In the genomic region with DNA sequence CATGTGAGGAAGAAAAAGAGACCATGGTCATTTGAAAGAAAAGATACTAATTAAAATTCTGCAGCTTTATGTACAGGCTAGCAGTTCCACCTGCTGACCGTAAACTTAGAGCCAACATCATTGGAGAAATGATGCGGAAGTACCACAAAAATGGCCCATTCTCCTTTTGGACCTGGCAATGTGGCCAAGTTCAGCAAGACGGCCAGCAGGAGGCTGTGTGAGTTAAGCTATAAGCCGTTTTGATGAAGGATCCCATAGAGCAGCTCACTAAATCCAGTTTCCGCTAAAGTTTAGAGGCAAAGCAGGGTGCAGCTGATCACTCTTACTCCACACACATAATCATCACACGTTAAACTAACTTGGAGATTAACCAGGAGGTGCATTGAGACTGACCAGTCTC, we compare ENCODE assay signal across 15 cellular contexts.
A peak's percentile ranks its signal among the peaks of the same experiment; 100 is the strongest.
DNase-seq lines count a peak whose midpoint lies in the region; ATAC-seq and TF ChIP-seq lines count a peak whose summit lies in the region.
"Had no signal": no experiment of that assay in that cellular context is flagged by ENCODE, and none has a peak within 500 bp of the region (broad histone marks: within the 10 kb centered on the region; RNA-seq: fewer than 3 reads in every experiment).

No MANE protein-coding gene starts in this region.

- no peaks in the 10 kb centered on the region for H3K79me2 ChIP-seq in Loucy (ENCODE audit: insufficient read depth, low read length)

- ATAC-seq in right lobe of liver (peak; percentile 64 to 83 (median 68)), upper lobe of left lung (ENCODE audit: low FRiP score in 2 of 2) (no peak)
- ATAC-seq: GM12878 had no signal

- H3K27me3 Mint-ChIP-seq in activated T-cell treated with anti-CD3 and anti-CD28 coated beads, Interleukin-2, amount 50 U/mL, for 24 hours = peaks cover 6% of the 10 kb centered on the region

- intact Hi-C loops in dorsolateral prefrontal cortex (cut with DNase I) (no loop called here), right lobe of liver (cut with DNase I) (no loop called here)

- H3K36me3 Mint-ChIP-seq in activated T-cell treated with anti-CD3 and anti-CD28 coated beads, Interleukin-2, amount 50 U/mL, for 24 hours (ENCODE audit: low read depth) = no peaks in the 10 kb centered on the region

- no peaks in the 10 kb centered on the region for H3K4me1 Mint-ChIP-seq in activated T-cell treated with anti-CD3 and anti-CD28 coated beads, Interleukin-2, amount 50 U/mL, for 24 hours (ENCODE audit: low read depth)

- 43% methylated on average over 6 of the region's 6 CpGs for WGBS in right lobe of liver (ENCODE audit: insufficient coverage, low coverage, low lambda C conversion rate, missing lambda C conversion rate)
- WGBS in upper lobe of left lung, 2 donors = 78 to 82% methylated on average over 6 of the region's 6 CpGs

- no peak overlapping the region for H3K4me3 Mint-ChIP-seq in activated T-cell treated with anti-CD3 and anti-CD28 coated beads, Interleukin-2, amount 50 U/mL, for 24 hours

- no peak overlapping the region for H3K9ac ChIP-seq in Loucy (ENCODE audit: low read depth, low read length, poor library complexity, severe bottlenecking)

- H3K27me3 ChIP-seq in BE2C (no peaks in the 10 kb centered on the region), Loucy (ENCODE audit: insufficient read depth, low read length, poor library complexity, severe bottlenecking) (no peaks in the 10 kb centered on the region), dorsolateral prefrontal cortex (no peaks in the 10 kb centered on the region), right lobe of liver (no peaks in the 10 kb centered on the region), upper lobe of left lung (no peaks in the 10 kb centered on the region), SJCRH30 (no peaks in the 10 kb centered on the region)

- H3K4me1 ChIP-seq in BE2C = peaks cover 14% of the 10 kb centered on the region
- no peaks in the 10 kb centered on the region for H3K4me1 ChIP-seq in Loucy (ENCODE audit: insufficient read depth, low read length, poor library complexity, severe bottlenecking)
- H3K4me1 ChIP-seq in right lobe of liver = no peaks in the 10 kb centered on the region
- H3K4me1 ChIP-seq in upper lobe of left lung = no peaks in the 10 kb centered on the region
- H3K4me1 ChIP-seq in SJCRH30 = no peaks in the 10 kb centered on the region

- DNase-seq in BE2C (peak; percentile 32), dorsolateral prefrontal cortex (peak in 3 of 10 donors; percentile 32 to 48 (median 34)), right lobe of liver (peak in 1 of 3 donors; percentile 27), upper lobe of left lung (no peak), SJCRH30 (no peak), DMS153 (lab: John Stamatoyannopoulos, UW) (no peak)
- no peak for DNase-seq in activated T-cell treated with anti-CD3 and anti-CD28 coated beads, Interleukin-2, amount 50 U/mL, for 24 hours
- DNase-seq: activated CD4-positive, alpha-beta T cell treated with anti-CD3 and anti-CD28 coated beads for 4 hours; activated gamma-delta T cell; COR-L47; trophoblast cell had no signal

- no peaks in the 10 kb centered on the region for H3F3A ChIP-seq in Loucy (ENCODE audit: low read depth)

- no peak overlapping the region for H3K27ac Mint-ChIP-seq in activated T-cell treated with anti-CD3 and anti-CD28 coated beads, Interleukin-2, amount 50 U/mL, for 24 hours

- H4K20me1 ChIP-seq in Loucy (ENCODE audit: insufficient read depth, low read length, poor library complexity, severe bottlenecking) = no peaks in the 10 kb centered on the region

- TF ChIP-seq CTCF in BE2C (IDR thresholded peaks at IDR 0.05; ENCODE audit: low read depth, low read length) = peak; percentile 65
- TF ChIP-seq CTCF in Loucy (conservative IDR thresholded peaks at IDR 0.05; ENCODE audit: low read length) = 0 out of 2 replicates have a peak, but pooled peaks have one; percentile 18
- peak in 51 of 56 donors; percentile 20 to 69 (median 46) for TF ChIP-seq CTCF in dorsolateral prefrontal cortex (IDR thresholded peaks at IDR 0.05 in 54 of 56, conservative IDR thresholded peaks at IDR 0.05 in 2 of 56; ENCODE audit: low read depth in 1 of 56, partially characterized antibody in 56 of 56)
- peak; percentile 36 to 48 (median 42) for TF ChIP-seq CTCF in right lobe of liver (IDR thresholded peaks at IDR 0.05)
- peak in 2 of 6 experiments; percentile 19 to 20 for TF ChIP-seq CTCF in upper lobe of left lung (IDR thresholded peaks at IDR 0.05)

- H3K4me2 ChIP-seq in Loucy (ENCODE audit: low read depth, low read length, poor library complexity, severe bottlenecking) = no peak overlapping the region

- H3K36me3 ChIP-seq in BE2C (no peaks in the 10 kb centered on the region), Loucy (ENCODE audit: insufficient read depth, low read length) (no peaks in the 10 kb centered on the region), right lobe of liver (no peaks in the 10 kb centered on the region), upper lobe of left lung (no peaks in the 10 kb centered on the region), SJCRH30 (no peaks in the 10 kb centered on the region)

- H3K9me3 ChIP-seq in BE2C = peaks cover 3% of the 10 kb centered on the region; the same call in 1 of the 2 replicates
- no peaks in the 10 kb centered on the region for H3K9me3 ChIP-seq in Loucy (ENCODE audit: insufficient read depth, low read depth, low read length)
- no peaks in the 10 kb centered on the region for H3K9me3 ChIP-seq in right lobe of liver
- no peaks in the 10 kb centered on the region for H3K9me3 ChIP-seq in upper lobe of left lung
- H3K9me3 ChIP-seq in SJCRH30 (replicated peaks) = no peaks in the 10 kb centered on the region

- H3K27ac ChIP-seq in dorsolateral prefrontal cortex (no peak overlapping the region), right lobe of liver (no peak overlapping the region), upper lobe of left lung (no peak overlapping the region), SJCRH30 (no peak overlapping the region)
- H3K27ac ChIP-seq: coronary artery, skin epidermis had no signal

- H2AFZ ChIP-seq in Loucy (ENCODE audit: low read length) = no peak overlapping the region

- no peaks in the 10 kb centered on the region for H3K9me3 Mint-ChIP-seq in activated T-cell treated with anti-CD3 and anti-CD28 coated beads, Interleukin-2, amount 50 U/mL, for 24 hours

- H3K9me2 ChIP-seq in Loucy (replicated peaks; ENCODE audit: low read depth, low read length) = no peaks in the 10 kb centered on the region

- TF ChIP-seq EP300 in upper lobe of left lung (IDR thresholded peaks at IDR 0.05) = no peak

- H3K4me3 ChIP-seq in BE2C (ENCODE audit: low read depth, low read length) (no peak overlapping the region), Loucy (ENCODE audit: low read length, poor library complexity, severe bottlenecking) (no peak overlapping the region), dorsolateral prefrontal cortex (no peak overlapping the region), right lobe of liver (no peak overlapping the region), upper lobe of left lung (no peak overlapping the region), SJCRH30 (no peak overlapping the region)
- H3K4me3 ChIP-seq: coronary artery, GM12878, skin epidermis had no signal

- TF ChIP-seq POLR2A in right lobe of liver (IDR thresholded peaks at IDR 0.05) (no peak), upper lobe of left lung (IDR thresholded peaks at IDR 0.05) (no peak)

Comparison
In these comparisons a context has a peak if more than half of its experiments do, and no peak if none do; other contexts are left out.
1. ATAC-seq: peak in right lobe of liver (4 of 4); none in upper lobe of left lung (0 of 2).